2 cellular contexts compared by ENCODE assay signal in genomic region chr1:118957579-118957978, GRCh38. TPM values are rescaled to one million over a fixed set of nuclear protein-coding genes. Genes with fewer than 3 reads are reported as not detected.
"Had no signal": no experiment of that assay in that cellular context is flagged by ENCODE, and none has a peak within 500 bp of the region (broad histone marks: within the 10 kb centered on the region; RNA-seq: fewer than 3 reads in every experiment).

No MANE protein-coding gene starts in this region.

RNA-seq across cellular contexts. Expression of gene TBX15, which starts 30.6 kb away (rescaled TPM):
- total RNA-seq: IMR-90 had no signal
- polyA plus RNA-seq: IgD-negative memory B cell, IMR-90 had no signal
